Comparison of ENCODE assay signal across 8 cellular contexts in genomic region chr9:95463145-95464060, GRCh38. TPM values are rescaled to one million over a fixed set of nuclear protein-coding genes. Genes with fewer than 3 reads are reported as not detected.
DNase-seq lines count a peak whose midpoint lies in the region; ATAC-seq and TF ChIP-seq lines count a peak whose summit lies in the region.

No MANE protein-coding gene starts in this region.

- TF ChIP-seq CTCF in smooth muscle cell (IDR thresholded peaks at IDR 0.05; ENCODE audit: borderline replicate concordance, insufficient read depth, poor library complexity, severe bottlenecking) (no peak), right lobe of liver (IDR thresholded peaks at IDR 0.05) (no peak)

- H3K27me3 ChIP-seq in duodenal mucosa (ENCODE audit: control insufficient read depth in 1 of 2, insufficient read depth in 2 of 2, low read length in 2 of 2) (no peaks in the 10 kb centered on the region), smooth muscle cell (ENCODE audit: low read depth) (no peaks in the 10 kb centered on the region), right lobe of liver (no peaks in the 10 kb centered on the region)

- no peaks in the 10 kb centered on the region for H3K9me3 Mint-ChIP-seq in activated naive CD4-positive, alpha-beta T cell treated with anti-CD3 and anti-CD28 coated beads, Interleukin-2, amount 10 ng/mL, durations not matched to agents 7 days and 5 days

- H3K27ac Mint-ChIP-seq in activated naive CD4-positive, alpha-beta T cell treated with anti-CD3 and anti-CD28 coated beads, Interleukin-2, amount 10 ng/mL, durations not matched to agents 7 days and 5 days: peak overlapping the region; percentile 85

- no peak for TF ChIP-seq POLR2A in right lobe of liver (IDR thresholded peaks at IDR 0.05)

- peaks cover 1% of the 10 kb centered on the region for H3F3A ChIP-seq in smooth muscle cell (ENCODE audit: low read depth)

- H3K4me1 ChIP-seq in duodenal mucosa (ENCODE audit: control insufficient read depth in 1 of 2, insufficient read depth in 2 of 2, low read length in 2 of 2) (peaks cover 33 to 39% of the 10 kb centered on the region in 2 donors), smooth muscle cell (ENCODE audit: low read depth) (peaks cover 17% of the 10 kb centered on the region), right lobe of liver (no peaks in the 10 kb centered on the region)

- H3K79me2 ChIP-seq in smooth muscle cell (ENCODE audit: low read depth): no peaks in the 10 kb centered on the region

- CTCF ChIA-PET in activated naive CD4-positive, alpha-beta T cell treated with anti-CD3 and anti-CD28 coated beads, Interleukin-2, amount 10 ng/mL, durations not matched to agents 7 days and 5 days (lab: Charles Lee): interaction anchor here (0.7 to 0.8 kb wide), 2 partner anchors 11 to 46 kb away, joined by 3 to 5 read pairs; no protein-coding TSS in a partner anchor

- H2AFZ ChIP-seq in smooth muscle cell (ENCODE audit: low read depth): no peak overlapping the region

- H3K36me3 ChIP-seq in duodenal mucosa (ENCODE audit: control insufficient read depth in 1 of 2, insufficient read depth in 2 of 2, low read length in 2 of 2) (peaks cover 26 to 50% of the 10 kb centered on the region in 2 donors), smooth muscle cell (ENCODE audit: low read depth) (peaks cover 5% of the 10 kb centered on the region), right lobe of liver (peaks cover 0 to 15% (median 2%) of the 10 kb centered on the region in 4 donors)

- no peaks in the 10 kb centered on the region for H4K20me1 ChIP-seq in smooth muscle cell (ENCODE audit: low read depth)

- peaks cover 45% of the 10 kb centered on the region for H3K4me1 Mint-ChIP-seq in activated naive CD4-positive, alpha-beta T cell treated with anti-CD3 and anti-CD28 coated beads, Interleukin-2, amount 10 ng/mL, durations not matched to agents 7 days and 5 days

- H3K9ac ChIP-seq in duodenal mucosa (ENCODE audit: low read depth in 1 of 2, low read length in 2 of 2): peak overlapping the region in 1 of 2 donors; percentile 53
- H3K9ac ChIP-seq in smooth muscle cell (ENCODE audit: low read depth): no peak overlapping the region

- ATAC-seq in HG03442 (IDR thresholded peaks at IDR 0.05; ENCODE audit: unreplicated experiment): peak; percentile 9
- ATAC-seq in right lobe of liver: no peak

- H3K4me3 ChIP-seq in duodenal mucosa (ENCODE audit: low read depth in 1 of 2, low read length in 2 of 2) (peak overlapping the region; percentile 55 to 59), smooth muscle cell (peak overlapping the region; percentile 33), right lobe of liver (no peak overlapping the region)

- H3K36me3 Mint-ChIP-seq in activated naive CD4-positive, alpha-beta T cell treated with anti-CD3 and anti-CD28 coated beads, Interleukin-2, amount 10 ng/mL, durations not matched to agents 7 days and 5 days: peaks cover 15% of the 10 kb centered on the region

- H3K27ac ChIP-seq in duodenal mucosa (ENCODE audit: low read depth, low read length) (peak overlapping the region; percentile 16), smooth muscle cell (ENCODE audit: low read depth) (peak overlapping the region; percentile 33), right lobe of liver (no peak overlapping the region)

- 58% methylated on average over 21 of the region's 21 CpGs for WGBS in smooth muscle cell (ENCODE audit: low lambda C conversion rate)
- 59% methylated on average over 13 of the region's 21 CpGs for WGBS in right lobe of liver (ENCODE audit: insufficient coverage, low coverage, low lambda C conversion rate, missing lambda C conversion rate)

- intact Hi-C loops in right lobe of liver (cut with DNase I): no loop called here

- H3K4me3 Mint-ChIP-seq in activated naive CD4-positive, alpha-beta T cell treated with anti-CD3 and anti-CD28 coated beads, Interleukin-2, amount 10 ng/mL, durations not matched to agents 7 days and 5 days: peak overlapping the region; percentile 73

- peak overlapping the region; percentile 85 for H3K4me2 ChIP-seq in smooth muscle cell

- peaks cover 81% of the 10 kb centered on the region for H3K27me3 Mint-ChIP-seq in activated naive CD4-positive, alpha-beta T cell treated with anti-CD3 and anti-CD28 coated beads, Interleukin-2, amount 10 ng/mL, durations not matched to agents 7 days and 5 days

- H3K9me3 ChIP-seq in duodenal mucosa (ENCODE audit: control insufficient read depth in 1 of 2, low read length in 2 of 2): no peaks in the 10 kb centered on the region
- H3K9me3 ChIP-seq in smooth muscle cell (replicated peaks; ENCODE audit: low read depth): no peaks in the 10 kb centered on the region
- H3K9me3 ChIP-seq in right lobe of liver: no peaks in the 10 kb centered on the region

- peak; percentile 25 for DNase-seq in activated naive CD4-positive, alpha-beta T cell treated with anti-CD3 and anti-CD28 coated beads, Interleukin-2, amount 10 ng/mL, durations not matched to agents 7 days and 5 days
- no peak for DNase-seq in activated naive CD4-positive, alpha-beta T cell treated with Interleukin-2 at 50 U/mL for 16 hours
- no peak for DNase-seq in smooth muscle cell (lab: John Stamatoyannopoulos, UW; ENCODE audit: unreplicated experiment)
- DNase-seq in OCI-M1 (lab: John Stamatoyannopoulos, UW): no peak
- DNase-seq in right lobe of liver: no peak
- DNase-seq in DMS53 treated with DMSO at 0.1 percent for 48 hours (lab: John Stamatoyannopoulos, UW; ENCODE audit: unreplicated experiment): no peak

RNA-seq across cellular contexts. Expression of gene PTCH1, which starts 53.4 kb away (rescaled TPM):
- total RNA-seq in smooth muscle cell (6.3 and 20.6 TPM in 2 replicates), right lobe of liver (1 to 10 TPM; 2.0 to 8.3 (median 5.2) TPM)
- polyA plus RNA-seq in smooth muscle cell: 3.7 and 5.8 TPM in 2 replicates

Comparison
In these comparisons a context has a peak if more than half of its experiments do, and no peak if none do; other contexts are left out.
1. H3K27ac ChIP-seq: peak in duodenal mucosa (single experiment) and smooth muscle cell (single experiment); none in right lobe of liver (0 of 3).
2. H3K4me3 ChIP-seq: peak in duodenal mucosa (2 of 2) and smooth muscle cell (single experiment); none in right lobe of liver (0 of 3).